ENCODE assay signal across 8 cellular contexts in genomic region chrX:154490021-154490413, GRCh38. TPM values are rescaled to one million over a fixed set of nuclear protein-coding genes. Genes with fewer than 3 reads are reported as not detected.
A peak's percentile ranks its signal among the peaks of the same experiment; 100 is the strongest.
DNase-seq lines count a peak whose midpoint lies in the region; ATAC-seq and TF ChIP-seq lines count a peak whose summit lies in the region.

No MANE protein-coding gene starts in this region.

- peak; percentile 26 for DNase-seq in GM10266 (ENCODE audit: extremely low spot score)
- peak; percentile 67 for DNase-seq in LHCN-M2 (ENCODE audit: low read depth)
- peak; percentile 51 for DNase-seq in adipocyte (ENCODE audit: low read depth)
- DNase-seq in hepatocyte (ENCODE audit: low spot score), result peak; percentile 45
- no peak for DNase-seq in NCI-H2081 (lab: John Stamatoyannopoulos, UW)
- DNase-seq in amniotic stem cell (lab: John Stamatoyannopoulos, UW), result no peak

- WGBS in hepatocyte (ENCODE audit: low lambda C conversion rate, missing lambda C conversion rate), result 52% methylated on average over 10 of the region's 19 CpGs

- peaks cover 5% of the 10 kb centered on the region for H3K79me2 ChIP-seq in hepatocyte

- H3K9me2 ChIP-seq in hepatocyte (replicated peaks; ENCODE audit: insufficient read depth), result no peaks in the 10 kb centered on the region

- peaks cover 10% of the 10 kb centered on the region for H3K36me3 ChIP-seq in adipocyte (ENCODE audit: control insufficient read depth, insufficient read depth, low read length, severe bottlenecking)
- H3K36me3 ChIP-seq in hepatocyte (replicated peaks; ENCODE audit: insufficient read depth, low read depth), result no peaks in the 10 kb centered on the region
- H3K36me3 ChIP-seq in skeletal muscle tissue (ENCODE audit: control insufficient read depth in 3 of 3, insufficient read depth in 3 of 3, low read length in 3 of 3), result peaks cover 3 to 5% (median 4%) of the 10 kb centered on the region in 3 donors

- H3K4me1 ChIP-seq in adipocyte (ENCODE audit: control insufficient read depth, insufficient read depth, low read length) (peaks cover 9% of the 10 kb centered on the region), hepatocyte (ENCODE audit: insufficient read depth) (peaks cover 2% of the 10 kb centered on the region), skeletal muscle tissue (ENCODE audit: control insufficient read depth in 3 of 3, insufficient read depth in 3 of 3, low read length in 3 of 3) (peaks cover 13 to 27% (median 22%) of the 10 kb centered on the region in 3 donors)

- TF ChIP-seq CTCF in GM10266 (IDR thresholded peaks at IDR 0.05; ENCODE audit: control insufficient read depth, insufficient read depth, low read depth, missing control alignments), result no peak
- no peak for TF ChIP-seq CTCF in hepatocyte (IDR thresholded peaks at IDR 0.05; ENCODE audit: poor library complexity)

- peak; percentile 26 for ATAC-seq in GM21717 (IDR thresholded peaks at IDR 0.05; ENCODE audit: unreplicated experiment)

- H3K27me3 ChIP-seq in adipocyte (replicated peaks; ENCODE audit: control insufficient read depth, insufficient read depth, low read length) (peaks cover 4% of the 10 kb centered on the region), hepatocyte (no peaks in the 10 kb centered on the region), skeletal muscle tissue (ENCODE audit: control insufficient read depth in 3 of 3, insufficient read depth in 3 of 3, low read length in 3 of 3) (no peaks in the 10 kb centered on the region)

- no peak overlapping the region for H2AFZ ChIP-seq in hepatocyte

- peak overlapping the region; percentile 81 for H3K4me2 ChIP-seq in hepatocyte

- H3K4me3 ChIP-seq in adipocyte (ENCODE audit: low read length) (peak overlapping the region; percentile 84), hepatocyte (peak overlapping the region; percentile 38), skeletal muscle tissue (ENCODE audit: low read length in 3 of 3) (peak overlapping the region; percentile 70 to 73 (median 73))

- no peaks in the 10 kb centered on the region for H4K20me1 ChIP-seq in hepatocyte (ENCODE audit: insufficient read depth, poor library complexity, severe bottlenecking)

- peak overlapping the region; percentile 94 for H3K27ac ChIP-seq in hepatocyte
- H3K27ac ChIP-seq in skeletal muscle tissue (ENCODE audit: low read depth, low read length), result peak overlapping the region; percentile 92

- H3K9ac ChIP-seq in adipocyte (ENCODE audit: low read length) (peak overlapping the region; percentile 88), skeletal muscle tissue (ENCODE audit: low read depth in 1 of 3, low read length in 3 of 3) (peak overlapping the region; percentile 80 to 88 (median 82))

- H3K9me3 ChIP-seq in adipocyte (ENCODE audit: control insufficient read depth, low read length) (no peaks in the 10 kb centered on the region), hepatocyte (ENCODE audit: low read depth) (no peaks in the 10 kb centered on the region), skeletal muscle tissue (ENCODE audit: control insufficient read depth in 3 of 3, low read length in 3 of 3) (no peaks in the 10 kb centered on the region)

RNA-seq across cellular contexts. Expression of gene SLC10A3, which starts 0.4 kb away (rescaled TPM):
- total RNA-seq in LHCN-M2 (2014; rRNA removed) (48.8 and 57.7 TPM in 2 replicates), hepatocyte (28.8 and 29.3 TPM in 2 replicates), skeletal muscle tissue (3.1 TPM)
- polyA plus RNA-seq in LHCN-M2 (2012), result 38.0 TPM
- 48.3 and 59.8 TPM in 2 replicates for polyA plus RNA-seq in hepatocyte

RNA-seq across cellular contexts. Expression of gene UBL4A, which starts 3.6 kb away (rescaled TPM):
- total RNA-seq in LHCN-M2 (2014; rRNA removed), result 43.6 and 48.3 TPM in 2 replicates
- 34.3 TPM for polyA plus RNA-seq in LHCN-M2 (2012)
- total RNA-seq in hepatocyte, result 25.0 and 26.7 TPM in 2 replicates
- polyA plus RNA-seq in hepatocyte, result 29.9 and 34.0 TPM in 2 replicates
- total RNA-seq in skeletal muscle tissue, result 35.0 TPM

RNA-seq across cellular contexts. Expression of gene LAGE3, which starts 10.9 kb away (rescaled TPM):
- 66.8 and 70.1 TPM in 2 replicates for total RNA-seq in LHCN-M2 (2014; rRNA removed)
- polyA plus RNA-seq in LHCN-M2 (2012), result 69.9 TPM
- 32.2 and 40.0 TPM in 2 replicates for total RNA-seq in hepatocyte
- polyA plus RNA-seq in hepatocyte, result 49.4 and 50.8 TPM in 2 replicates
- total RNA-seq in skeletal muscle tissue, result 12.0 TPM

RNA-seq across cellular contexts. Expression of gene FAM3A, which starts 26.0 kb away (rescaled TPM):
- total RNA-seq in LHCN-M2 (2014; rRNA removed) (46.5 and 47.4 TPM in 2 replicates), hepatocyte (33.8 and 41.1 TPM in 2 replicates), skeletal muscle tissue (15.7 TPM)
- 48.8 TPM for polyA plus RNA-seq in LHCN-M2 (2012)
- polyA plus RNA-seq in hepatocyte, result 68.0 and 70.9 TPM in 2 replicates

RNA-seq across cellular contexts. Expression of gene PLXNA3, which starts 31.9 kb away (rescaled TPM):
- 7.5 and 9.6 TPM in 2 replicates for total RNA-seq in LHCN-M2 (2014; rRNA removed)
- polyA plus RNA-seq in LHCN-M2 (2012), result 32.0 TPM
- total RNA-seq in hepatocyte, result 10.6 and 14.1 TPM in 2 replicates
- polyA plus RNA-seq in hepatocyte, result 23.2 and 28.7 TPM in 2 replicates
- 9.9 TPM for total RNA-seq in skeletal muscle tissue

Comparison
In these comparisons a context has a peak if more than half of its experiments do, and no peak if none do; other contexts are left out.
1. DNase-seq: peak in GM10266 (single experiment), LHCN-M2 (single experiment), adipocyte (single experiment) and hepatocyte (single experiment); none in NCI-H2081 (0 of 2) and amniotic stem cell (single experiment).
2. Peak in every context shown above with its lines, with median percentiles within 50 percentile points of each other: H3K4me3 ChIP-seq.